Comparison of ENCODE assay signal across 35 cellular contexts in genomic region chr5:119483155-119483554, GRCh38.
"Had no signal": no experiment of that assay in that cellular context is flagged by ENCODE, and none has a peak within 500 bp of the region (broad histone marks: within the 10 kb centered on the region; RNA-seq: fewer than 3 reads in every experiment).

No MANE protein-coding gene starts in this region.

- H3K27me3 ChIP-seq: cardiac muscle cell, colonic mucosa, gastrocnemius medialis, neutrophil, ovary, sigmoid colon, thyroid gland, upper lobe of left lung, vagina had no signal

- H3K27ac ChIP-seq: cardiac muscle cell, colonic mucosa, gastrocnemius medialis, left ventricle myocardium inferior, neutrophil, ovary, prostate gland, sigmoid colon, thyroid gland, upper lobe of left lung, vagina had no signal

- DNase-seq: activated B cell treated with CpG ODN at 0.5 μM for 24 hours; activated CD4-positive, alpha-beta T cell treated with anti-CD3 and anti-CD28 coated beads, Interleukin-2, amount 50 U/mL, for 1 hour; activated CD8-positive, alpha-beta T cell treated with anti-CD3 and anti-CD28 coated beads for 36 hours; activated naive CD4-positive, alpha-beta T cell; activated T-cell treated with anti-CD3 and anti-CD28 coated beads, Interleukin-2, amount 50 U/mL, for 48 hours; aorta; cerebellar nuclear complex; colonic mucosa; effector CD8-positive, alpha-beta T cell; erythroblast; gastrocnemius medialis; glutamatergic neuron; hippocampal formation; kidney glomerular epithelial cell; left ventricle myocardium inferior; naive B cell; nephron progenitor cell; ovary; sigmoid colon; small intestine; stimulated activated CD4-positive, alpha-beta T cell treated with anti-CD3 and anti-CD28 coated beads, Interleukin-4, amount 100 ng/mL, for 4 hours; stimulated activated CD8-positive, alpha-beta memory T cell treated with anti-CD3 and anti-CD28 coated beads, Interleukin-4, amount 100 ng/mL, for 48 hours; stimulated activated naive CD8-positive, alpha-beta T cell treated with anti-CD3 and anti-CD28 coated beads, Interleukin-15, amount 100 ng/mL, for 72 hours; substantia nigra; T-helper 17 cell; T1000; thyroid gland; upper lobe of left lung had no signal

- H3K4me3 ChIP-seq: cardiac muscle cell, colonic mucosa, gastrocnemius medialis, left ventricle myocardium inferior, lung, ovary, prostate gland, sigmoid colon, thyroid gland, upper lobe of left lung, vagina had no signal

- H3K4me1 ChIP-seq: colonic mucosa, gastrocnemius medialis, prostate gland, sigmoid colon, thyroid gland, vagina had no signal

- H3K9me3 ChIP-seq: colonic mucosa, gastrocnemius medialis, left ventricle myocardium inferior, neutrophil, ovary, prostate gland, sigmoid colon, thyroid gland, upper lobe of left lung, vagina had no signal

- ATAC-seq: activated CD8-positive, alpha-beta T cell treated with anti-CD3 and anti-CD28 coated beads for 36 hours; activated naive CD4-positive, alpha-beta T cell treated with anti-CD3 and anti-CD28 coated beads, Interleukin-2, amount 50 U/mL, for 72 hours; gastrocnemius medialis; stimulated activated memory B cell treated with anti-CD40 and anti-IgM and Interleukin-4, amounts not matched to agents 10 μg/mL and 1 μg/mL and 100 μg/mL, for 72 hours; stimulated activated naive CD8-positive, alpha-beta T cell treated with anti-CD3 and anti-CD28 coated beads, Interleukin-15, amount 100 ng/mL, for 72 hours; T-helper 17 cell had no signal

- H3K36me3 ChIP-seq: ovary, prostate gland had no signal
